Comparison of ENCODE assay signal across 8 cellular contexts in the genomic region with DNA sequence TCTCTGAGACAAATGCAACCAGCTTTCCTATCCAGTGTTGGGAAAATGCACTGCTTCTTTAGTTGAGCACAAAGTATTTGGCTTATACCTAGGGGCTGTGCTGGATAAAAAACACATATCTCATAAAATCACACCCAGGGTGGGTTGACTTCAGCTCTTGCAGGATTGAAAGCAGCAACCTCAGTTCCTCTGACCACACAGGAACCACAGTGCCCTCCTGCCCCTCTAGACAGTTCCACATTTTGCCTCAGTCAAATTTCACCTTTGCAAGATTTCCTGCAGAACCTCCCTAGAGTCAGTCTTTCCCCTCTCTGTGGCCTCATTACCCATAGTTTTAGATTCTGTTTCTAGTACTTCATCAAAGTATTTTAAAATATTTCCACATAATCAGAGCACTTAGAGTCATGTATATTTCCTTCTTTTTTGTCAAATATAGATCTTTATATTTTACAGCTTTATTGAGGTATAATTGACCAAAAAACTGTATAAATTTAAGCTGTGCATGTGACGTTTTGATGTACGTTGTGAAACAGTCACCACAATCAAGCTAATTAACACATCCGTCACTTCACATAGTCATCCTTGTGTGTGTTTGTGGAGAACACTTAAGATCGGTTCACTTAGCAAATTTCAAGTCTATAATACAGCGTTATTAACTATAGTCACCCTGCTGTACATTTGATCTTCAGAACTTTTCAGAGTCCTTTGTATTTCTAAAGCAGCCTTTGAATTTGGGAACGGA. TPM values are rescaled to one million over a fixed set of nuclear protein-coding genes. Genes with fewer than 3 reads are reported as not detected.
DNase-seq lines count a peak whose midpoint lies in the region; ATAC-seq, FAIRE-seq and TF ChIP-seq lines count a peak whose summit lies in the region.

No MANE protein-coding gene starts in this region.

- H3K36me3 Mint-ChIP-seq in activated naive CD8-positive, alpha-beta T cell treated with anti-CD3 and anti-CD28 coated beads for 36 hours, result no peaks in the 10 kb centered on the region

- peaks cover 11% of the 10 kb centered on the region for H3K27me3 Mint-ChIP-seq in activated naive CD8-positive, alpha-beta T cell treated with anti-CD3 and anti-CD28 coated beads for 36 hours

- peaks cover 59% of the 10 kb centered on the region for H3K4me1 Mint-ChIP-seq in activated naive CD8-positive, alpha-beta T cell treated with anti-CD3 and anti-CD28 coated beads for 36 hours

- ATAC-seq in GM21367 (IDR thresholded peaks at IDR 0.05; ENCODE audit: unreplicated experiment) (peak; percentile 67), HG03432 (IDR thresholded peaks at IDR 0.05; ENCODE audit: unreplicated experiment) (peak; percentile 78)

- peaks cover 9% of the 10 kb centered on the region for H3K9me3 Mint-ChIP-seq in activated naive CD8-positive, alpha-beta T cell treated with anti-CD3 and anti-CD28 coated beads for 36 hours

- H3K4me3 Mint-ChIP-seq in activated naive CD8-positive, alpha-beta T cell treated with anti-CD3 and anti-CD28 coated beads for 36 hours, result peak overlapping the region; percentile 51

- peak overlapping the region; percentile 88 for H3K27ac Mint-ChIP-seq in activated naive CD8-positive, alpha-beta T cell treated with anti-CD3 and anti-CD28 coated beads for 36 hours

- TF ChIP-seq POLR2A in GM12892 (IDR thresholded peaks at IDR 0.05; ENCODE audit: low read depth, low read length), result no peak

- peak; percentile 94 for FAIRE-seq in GM12892 (lab: Jason Lieb, UNC)

- DNase-seq in GM12892 (ENCODE audit: insufficient read length), result no peak
- DNase-seq in activated naive CD8-positive, alpha-beta T cell treated with anti-CD3 and anti-CD28 coated beads for 36 hours, result peak; percentile 70
- DNase-seq in RPMI8226, result no peak
- no peak for DNase-seq in OCI-M1 (lab: John Stamatoyannopoulos, UW)
- no peak for DNase-seq in anterior cingulate cortex (lab: John Stamatoyannopoulos, UW)
- no peak for DNase-seq in NCI-H187 (lab: John Stamatoyannopoulos, UW)

RNA-seq across cellular contexts. Expression of gene EGR2, which starts 37.0 kb away (rescaled TPM):
- 68.4 TPM for polyA plus RNA-seq in GM12892 (2012; ENCODE audit: missing spikeins)
- total RNA-seq in activated naive CD8-positive, alpha-beta T cell treated with anti-CD3 and anti-CD28 coated beads for 36 hours, result 10 to 100 TPM; 52.1 to 53.2 TPM

RNA-seq across cellular contexts. Expression of gene ADO, which starts 48.6 kb away (rescaled TPM):
- polyA plus RNA-seq in GM12892 (2012; ENCODE audit: missing spikeins), result 20.1 TPM
- total RNA-seq in activated naive CD8-positive, alpha-beta T cell treated with anti-CD3 and anti-CD28 coated beads for 36 hours, result 10 to 100 TPM; 22.5 to 23.3 TPM
